In the genomic region with DNA sequence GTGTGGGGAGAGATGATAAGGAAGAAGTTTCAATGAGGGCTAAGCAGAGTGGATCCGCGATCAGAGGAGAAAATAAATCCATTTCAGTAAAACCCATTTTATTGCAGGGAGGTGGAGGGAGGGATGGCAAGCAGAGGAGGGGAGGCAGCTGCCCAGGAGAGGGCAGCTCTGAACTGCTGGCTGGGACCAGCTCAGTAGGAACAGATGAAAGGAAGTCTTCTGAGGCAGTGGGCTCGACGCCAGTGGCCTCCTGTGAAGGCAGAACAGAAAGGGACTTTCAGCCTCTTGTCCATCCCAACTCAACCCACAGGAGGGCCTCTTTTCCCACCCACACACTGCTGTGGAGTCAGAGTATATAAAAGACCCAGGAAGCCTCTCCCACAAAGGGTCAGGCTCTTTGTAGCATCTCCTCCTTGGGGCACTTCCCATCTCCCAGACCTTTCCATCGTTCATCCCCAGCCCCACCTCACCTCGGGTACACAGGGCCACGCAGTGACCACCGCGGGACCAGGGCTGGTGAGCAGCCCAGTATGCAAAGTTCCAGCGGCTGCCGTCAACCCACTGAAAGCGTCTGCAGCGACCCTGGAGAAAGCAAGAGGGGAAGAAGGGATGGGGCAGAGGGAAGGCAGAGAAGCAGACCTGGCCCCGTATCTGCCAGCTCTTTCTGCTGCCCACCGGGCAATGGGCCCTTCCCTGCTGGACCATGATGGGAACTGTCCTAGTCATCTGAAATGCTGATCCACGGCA, we compare ENCODE assay signal across 18 cellular contexts. TPM values are rescaled to one million over a fixed set of nuclear protein-coding genes. Genes with fewer than 3 reads are reported as not detected.
DNase-seq lines count a peak whose midpoint lies in the region; ATAC-seq, FAIRE-seq and TF ChIP-seq lines count a peak whose summit lies in the region.
"Had no signal": no experiment of that assay in that cellular context is flagged by ENCODE, and none has a peak within 500 bp of the region (broad histone marks: within the 10 kb centered on the region; RNA-seq: fewer than 3 reads in every experiment).

No MANE protein-coding gene starts in this region.

- no peak for DNase-seq in Right ventricle myocardium inferior (ENCODE audit: missing footprints)
- DNase-seq in right atrium auricular region (ENCODE audit: low spot score) = no peak
- peak; percentile 42 for DNase-seq in choroid plexus epithelial cell (ENCODE audit: low read depth)
- no peak for DNase-seq in kidney
- DNase-seq in HPDE6-E6E7 (ENCODE audit: extremely low spot score) = no peak
- DNase-seq in NCI-H774 (lab: John Stamatoyannopoulos, UW) = no peak
- no peak for DNase-seq in ecto neural progenitor cell (ENCODE audit: low spot score)
- DNase-seq in HK-2 (ENCODE audit: unreplicated experiment) = no peak
- DNase-seq: activated CD4-positive, alpha-beta memory T cell treated with anti-CD3 and anti-CD28 coated beads for 36 hours; cortex of kidney; NCI-H1694 treated with DMSO at 0.1 percent for 48 hours; NCI-H510A treated with DMSO at 0.1 percent for 48 hours had no signal

- intact Hi-C loops in Right ventricle myocardium inferior (cut with DNase I) = no loop called here
- intact Hi-C loops in kidney (cut with DNase I) = no loop called here

- H3K27ac ChIP-seq in right atrium auricular region (no peak overlapping the region), kidney (ENCODE audit: low read depth in 2 of 2, low read length in 2 of 2) (no peak overlapping the region)
- H3K27ac ChIP-seq: RWPE1 had no signal

- H3K27me3 ChIP-seq in right atrium auricular region = no peaks in the 10 kb centered on the region

- H3K4me3 ChIP-seq in right atrium auricular region (no peak overlapping the region), choroid plexus epithelial cell (ENCODE audit: low read depth, low read length) (no peak overlapping the region), kidney (ENCODE audit: low read length in 2 of 2) (no peak overlapping the region)

- TF ChIP-seq CTCF in right atrium auricular region (IDR thresholded peaks at IDR 0.05) = peak in 1 of 2 donors; percentile 28
- TF ChIP-seq CTCF in choroid plexus epithelial cell (conservative IDR thresholded peaks at IDR 0.05; ENCODE audit: low read depth, low read length) = peak; percentile 24
- peak; percentile 13 for TF ChIP-seq CTCF in kidney (IDR thresholded peaks at IDR 0.05; ENCODE audit: borderline replicate concordance, extremely low read depth, insufficient read depth)

- H3K9ac ChIP-seq in kidney (ENCODE audit: low read length in 2 of 2) = no peak overlapping the region

- H3K36me3 ChIP-seq in right atrium auricular region (no peaks in the 10 kb centered on the region), kidney (ENCODE audit: control insufficient read depth in 1 of 2, insufficient read depth in 2 of 2, low read length in 2 of 2) (no peaks in the 10 kb centered on the region)

- ATAC-seq in Right ventricle myocardium inferior = peak; percentile 61

- no peaks in the 10 kb centered on the region for H3K4me1 ChIP-seq in right atrium auricular region
- no peaks in the 10 kb centered on the region for H3K4me1 ChIP-seq in kidney (ENCODE audit: control insufficient read depth in 1 of 2, insufficient read depth in 1 of 2, low read depth in 1 of 2, low read length in 2 of 2)

- no peaks in the 10 kb centered on the region for H3K9me3 ChIP-seq in right atrium auricular region
- H3K9me3 ChIP-seq in kidney (ENCODE audit: control insufficient read depth in 1 of 2, low read length in 2 of 2) = no peaks in the 10 kb centered on the region

- FAIRE-seq in kidney (lab: Jason Lieb, UNC) = no peak

RNA-seq across cellular contexts. Expression of a gene that starts 3.0 kb away (rescaled TPM):
- total RNA-seq in Right ventricle myocardium inferior (not detected), right atrium auricular region (not detected), kidney (0.22 TPM)
- not detected for polyA plus RNA-seq in kidney (ENCODE audit: insufficient read depth, low read depth, low replicate concordance)
- total RNA-seq: fibroblast of lung had no signal
- polyA plus RNA-seq: AG04450, fibroblast of lung had no signal

RNA-seq across cellular contexts. Expression of a gene that starts 6.5 kb away (rescaled TPM):
- not detected for total RNA-seq in Right ventricle myocardium inferior
- total RNA-seq in right atrium auricular region = not detected
- total RNA-seq in kidney = not detected
- polyA plus RNA-seq in kidney (ENCODE audit: insufficient read depth, low read depth, low replicate concordance) = not detected
- total RNA-seq: activated CD4-positive, alpha-beta memory T cell treated with anti-CD3 and anti-CD28 coated beads for 36 hours; fibroblast of lung; mononuclear cell; omental fat pad; T-helper 2 cell treated with Interferon-gamma antibody and Interleukin-4, amounts not matched to agents 100 ng/mL and 5 ng/mL, for 36 hours had no signal
- polyA plus RNA-seq: AG04450, fibroblast of lung had no signal

RNA-seq across cellular contexts. Expression of a gene that starts 39.5 kb away (rescaled TPM):
- total RNA-seq in Right ventricle myocardium inferior (22.4 TPM), right atrium auricular region (10 to 100 TPM; 31.7 to 61.3 TPM), kidney (39.8 TPM)
- 6.0 TPM for polyA plus RNA-seq in kidney (ENCODE audit: insufficient read depth, low read depth, low replicate concordance)

RNA-seq across cellular contexts. Expression of a gene that starts 49.3 kb away (rescaled TPM):
- 3.2 TPM for total RNA-seq in Right ventricle myocardium inferior
- total RNA-seq in right atrium auricular region = 1 to 10 TPM in 1 of 2 donors, not detected in 1; 1.4 TPM
- not detected for total RNA-seq in kidney
- polyA plus RNA-seq in kidney (ENCODE audit: insufficient read depth, low read depth, low replicate concordance) = not detected
- total RNA-seq: activated CD4-positive, alpha-beta memory T cell treated with anti-CD3 and anti-CD28 coated beads for 36 hours; fibroblast of lung; mononuclear cell; omental fat pad; T-helper 2 cell treated with Interferon-gamma antibody and Interleukin-4, amounts not matched to agents 100 ng/mL and 5 ng/mL, for 36 hours had no signal
- polyA plus RNA-seq: AG04450, fibroblast of lung had no signal

RNA-seq across cellular contexts. Expression of a gene that starts 51.8 kb away (rescaled TPM):
- total RNA-seq in Right ventricle myocardium inferior (33.8 TPM), right atrium auricular region (10 to 100 TPM; 42.3 to 54.3 TPM), kidney (78.5 TPM)
- 44.5 TPM for polyA plus RNA-seq in kidney (ENCODE audit: insufficient read depth, low read depth, low replicate concordance)
